Comparison of ENCODE assay signal across 16 cellular contexts in genomic region chr15:90819390-90819789, GRCh38. TPM values are rescaled to one million over a fixed set of nuclear protein-coding genes. Genes with fewer than 3 reads are reported as not detected.
DNase-seq lines count a peak whose midpoint lies in the region; ATAC-seq and TF ChIP-seq lines count a peak whose summit lies in the region.
"Had no signal": no experiment of that assay in that cellular context is flagged by ENCODE, and none has a peak within 500 bp of the region (broad histone marks: within the 10 kb centered on the region; RNA-seq: fewer than 3 reads in every experiment).

No MANE protein-coding gene starts in this region.

- no peak overlapping the region for H3K14ac ChIP-seq in neuronal stem cell (ENCODE audit: low read length)

- peak overlapping the region in 2 of 4 donors; percentile 1 to 28 for H3K27ac ChIP-seq in body of pancreas
- no peak overlapping the region for H3K27ac ChIP-seq in neuronal stem cell (replicated peaks; ENCODE audit: low read length)
- H3K27ac ChIP-seq: 22Rv1, foreskin keratinocyte, lower lobe of right lung, SJSA1, suprapubic skin had no signal

- no peak overlapping the region for H3K4me3 Mint-ChIP-seq in nephron progenitor cell

- peak overlapping the region; percentile 81 for H2AK5ac ChIP-seq in neuronal stem cell (ENCODE audit: low read depth, low read length)

- H3K27me3 Mint-ChIP-seq in nephron progenitor cell (ENCODE audit: low read depth, poor library complexity) = peaks cover 3% of the 10 kb centered on the region
- H3K27me3 Mint-ChIP-seq: naive thymus-derived CD4-positive, alpha-beta T cell had no signal

- no peak overlapping the region for H3K4me2 ChIP-seq in neuronal stem cell (ENCODE audit: insufficient read depth, low read length, poor library complexity, severe bottlenecking)

- no peak overlapping the region for H3K4me3 ChIP-seq in H7 (ENCODE audit: insufficient read depth, low read depth, low read length)
- no peak overlapping the region for H3K4me3 ChIP-seq in body of pancreas
- no peak overlapping the region for H3K4me3 ChIP-seq in neuronal stem cell (ENCODE audit: low read length in 2 of 2)
- H3K4me3 ChIP-seq: lower lobe of right lung, SJSA1, suprapubic skin had no signal

- H2BK5ac ChIP-seq in neuronal stem cell (ENCODE audit: low read length) = no peak overlapping the region

- peak overlapping the region; percentile 22 for H2BK12ac ChIP-seq in neuronal stem cell (ENCODE audit: low read length)

- intact Hi-C loops in body of pancreas (cut with DNase I) = no loop called here
- intact Hi-C loops in sciatic nerve (cut with DNase I) = no loop called here

- H3K9ac ChIP-seq in neuronal stem cell (ENCODE audit: low read depth, low read length, poor library complexity) = no peak overlapping the region

- no peak overlapping the region for H4K8ac ChIP-seq in neuronal stem cell (ENCODE audit: low read depth, low read length)

- peak overlapping the region; percentile 17 for H3K18ac ChIP-seq in neuronal stem cell (ENCODE audit: low read length)

- peaks cover 25% of the 10 kb centered on the region for H3K4me1 Mint-ChIP-seq in nephron progenitor cell

- WGBS in body of pancreas, 2 donors = 71 to 80% methylated on average over 2 to 6 of the region's 6 CpGs
- WGBS in neuronal stem cell (ENCODE audit: extremely low coverage in 2 of 2, insufficient read length in 2 of 2, insufficient replicate concordance in 1 of 2), 2 donors = no CpG with 5 or more reads among the region's 6 CpGs

- H4K91ac ChIP-seq in neuronal stem cell (ENCODE audit: low read depth, low read length, poor library complexity) = no peak overlapping the region

- DNase-seq in DMS 273 (lab: John Stamatoyannopoulos, UW; ENCODE audit: unreplicated experiment) (peak; percentile 14), DMS 273 treated with DMSO at 0.1 percent for 48 hours (lab: John Stamatoyannopoulos, UW) (no peak), H7 (peak; percentile 26), body of pancreas (peak; percentile 81 to 90 (median 87)), neuronal stem cell (ENCODE audit: low spot score) (no peak), sciatic nerve (ENCODE audit: low spot score) (no peak), nephron progenitor cell (no peak)
- DNase-seq: DND-41, foreskin keratinocyte, lower lobe of right lung had no signal

- no peak overlapping the region for H2BK15ac ChIP-seq in neuronal stem cell (ENCODE audit: low read length)

- H3K36me3 Mint-ChIP-seq in nephron progenitor cell (ENCODE audit: low read depth) = no peaks in the 10 kb centered on the region

- no peaks in the 10 kb centered on the region for H3K9me3 Mint-ChIP-seq in nephron progenitor cell
- H3K9me3 Mint-ChIP-seq: CD14-positive monocyte; naive thymus-derived CD4-positive, alpha-beta T cell had no signal

- H3K27ac Mint-ChIP-seq in nephron progenitor cell = no peak overlapping the region

- no peaks in the 10 kb centered on the region; the same call in 1 of the 2 replicates for H3K36me3 ChIP-seq in H7 (replicated peaks; ENCODE audit: control insufficient read depth, insufficient read depth, low read length)
- H3K36me3 ChIP-seq in body of pancreas (replicated peaks in 1 of 2; ENCODE audit: insufficient read depth in 1 of 2, low read depth in 2 of 2) = no peaks in the 10 kb centered on the region
- H3K36me3 ChIP-seq in neuronal stem cell (replicated peaks in 1 of 2; ENCODE audit: control insufficient read depth in 2 of 2, insufficient read depth in 2 of 2, low read length in 2 of 2) = peaks cover 11 to 19% of the 10 kb centered on the region in 2 donors
- H3K36me3 ChIP-seq: lower lobe of right lung, suprapubic skin had no signal

- no peaks in the 10 kb centered on the region for H3K79me1 ChIP-seq in neuronal stem cell (ENCODE audit: low read depth, low read length)

- TF ChIP-seq CTCF in body of pancreas (IDR thresholded peaks at IDR 0.05) (no peak), nephron progenitor cell (IDR thresholded peaks at IDR 0.05) (no peak)

- TF ChIP-seq POLR2A in body of pancreas (IDR thresholded peaks at IDR 0.05) = no peak

- H2BK120ac ChIP-seq in neuronal stem cell (ENCODE audit: low read depth, low read length) = no peak overlapping the region

- H3K4ac ChIP-seq in neuronal stem cell (ENCODE audit: low read length) = peak overlapping the region; percentile 66

- H3K9me3 ChIP-seq in body of pancreas (no peaks in the 10 kb centered on the region), neuronal stem cell (replicated peaks in 1 of 2; ENCODE audit: control insufficient read depth in 2 of 2, insufficient read depth in 1 of 2, low read depth in 1 of 2, low read length in 2 of 2) (no peaks in the 10 kb centered on the region)
- H3K9me3 ChIP-seq: lower lobe of right lung, SJSA1, suprapubic skin had no signal

- no peak overlapping the region for H3K23ac ChIP-seq in neuronal stem cell (ENCODE audit: low read depth, low read length, poor library complexity)

- no peak overlapping the region for H2AFZ ChIP-seq in neuronal stem cell (ENCODE audit: low read length)

- H3K27me3 ChIP-seq in H7 (ENCODE audit: control insufficient read depth, insufficient read depth, low read length) (no peaks in the 10 kb centered on the region), body of pancreas (no peaks in the 10 kb centered on the region), neuronal stem cell (ENCODE audit: control insufficient read depth in 3 of 3, insufficient read depth in 3 of 3, low read depth in 1 of 3, low read length in 3 of 3) (peaks cover 0 to 7% (median 0%) of the 10 kb centered on the region in 3 experiments)
- H3K27me3 ChIP-seq: SJSA1, suprapubic skin had no signal

- ATAC-seq in body of pancreas (peak; percentile 86), GM19324 (IDR thresholded peaks at IDR 0.05; ENCODE audit: low FRiP score, unreplicated experiment) (no peak), sciatic nerve (no peak)

- peaks cover 36% of the 10 kb centered on the region for H3K4me1 ChIP-seq in body of pancreas
- H3K4me1 ChIP-seq in neuronal stem cell (ENCODE audit: control insufficient read depth in 2 of 2, insufficient read depth in 1 of 2, low read depth in 1 of 2, low read length in 2 of 2) = peaks cover 0 to 2% of the 10 kb centered on the region in 2 donors
- H3K4me1 ChIP-seq: foreskin keratinocyte, lower lobe of right lung had no signal

RNA-seq across cellular contexts. Expression of gene FURIN, which starts 49.0 kb away (rescaled TPM):
- total RNA-seq in H7 (2014; rRNA removed; shearing (Covaris generic)) = 56.5 and 68.9 TPM in 2 replicates
- 100 to 1,000 TPM in 1 of 2 donors, 10 to 100 TPM in 1; 88.0 to 112 TPM for total RNA-seq in body of pancreas
- 19.3 TPM for polyA plus RNA-seq in neuronal stem cell (2013, experiment 1 of 2)
- 19.0 TPM for polyA plus RNA-seq in neuronal stem cell (2013, experiment 2 of 2)
- 51.6 TPM for total RNA-seq in sciatic nerve

Comparison
In these comparisons a context has a peak if more than half of its experiments do, and no peak if none do; other contexts are left out.
1. DNase-seq: peak in DMS 273 (single experiment), H7 (single experiment) and body of pancreas (4 of 4); none in DMS 273 treated with DMSO at 0.1 percent for 48 hours (single experiment), neuronal stem cell (single experiment), sciatic nerve (single experiment) and nephron progenitor cell (single experiment).